In genomic region chr14:89719371-89720075, GRCh38 we compare ENCODE assay signal across 9 cellular contexts.
DNase-seq lines count a peak whose midpoint lies in the region; ATAC-seq, FAIRE-seq and TF ChIP-seq lines count a peak whose summit lies in the region.
"Had no signal": no experiment of that assay in that cellular context is flagged by ENCODE, and none has a peak within 500 bp of the region (broad histone marks: within the 10 kb centered on the region; RNA-seq: fewer than 3 reads in every experiment).

No MANE protein-coding gene starts in this region.

- H3K4me3 Mint-ChIP-seq in activated naive CD8-positive, alpha-beta T cell, result peak overlapping the region; percentile 65

- no peaks in the 10 kb centered on the region for H3K36me3 ChIP-seq in left ventricle myocardium inferior
- no peaks in the 10 kb centered on the region for H3K36me3 ChIP-seq in KOPT-K1 (ENCODE audit: insufficient read depth, low read length)
- no peaks in the 10 kb centered on the region for H3K36me3 ChIP-seq in kidney (ENCODE audit: control insufficient read depth in 1 of 2, insufficient read depth in 2 of 2, low read length in 2 of 2)

- H3K9ac ChIP-seq in kidney (ENCODE audit: low read length in 2 of 2), result no peak overlapping the region

- H3K4me1 ChIP-seq in left ventricle myocardium inferior, result peaks cover 3% of the 10 kb centered on the region
- no peaks in the 10 kb centered on the region for H3K4me1 ChIP-seq in kidney (ENCODE audit: control insufficient read depth in 1 of 2, insufficient read depth in 1 of 2, low read depth in 1 of 2, low read length in 2 of 2)

- DNase-seq in left ventricle myocardium superior (no peak), left ventricle myocardium inferior (no peak), NCI-H1105 (lab: John Stamatoyannopoulos, UW) (no peak), kidney (no peak), DMS 273 (lab: John Stamatoyannopoulos, UW; ENCODE audit: unreplicated experiment) (no peak)
- DNase-seq: NCI-H1930 had no signal

- peak; percentile 30 for ATAC-seq in left ventricle myocardium superior
- no peak for ATAC-seq in HG03159 (IDR thresholded peaks at IDR 0.05; ENCODE audit: unreplicated experiment)

- peak overlapping the region; percentile 99 for H3K27ac Mint-ChIP-seq in activated naive CD8-positive, alpha-beta T cell

- H3K27ac ChIP-seq in left ventricle myocardium inferior (replicated peaks), result no peak overlapping the region
- peak overlapping the region; percentile 80 for H3K27ac ChIP-seq in KOPT-K1 (ENCODE audit: low read depth, low read length, poor library complexity, severe bottlenecking)
- no peak overlapping the region for H3K27ac ChIP-seq in kidney (ENCODE audit: low read depth in 2 of 2, low read length in 2 of 2)

- peaks cover 3% of the 10 kb centered on the region for H3K9me3 Mint-ChIP-seq in activated naive CD8-positive, alpha-beta T cell (ENCODE audit: low read depth)

- H3K4me3 ChIP-seq in left ventricle myocardium inferior, result no peak overlapping the region
- no peak overlapping the region for H3K4me3 ChIP-seq in kidney (ENCODE audit: low read length in 2 of 2)

- H3K27me3 Mint-ChIP-seq in activated naive CD8-positive, alpha-beta T cell, result no peaks in the 10 kb centered on the region

- TF ChIP-seq CTCF in left ventricle myocardium inferior (IDR thresholded peaks at IDR 0.05; ENCODE audit: borderline replicate concordance) (no peak), kidney (IDR thresholded peaks at IDR 0.05; ENCODE audit: borderline replicate concordance, extremely low read depth, insufficient read depth) (no peak)

- H3K9me3 ChIP-seq in left ventricle myocardium inferior (replicated peaks) (no peaks in the 10 kb centered on the region), KOPT-K1 (ENCODE audit: insufficient read depth, low read length, poor library complexity, severe bottlenecking) (no peaks in the 10 kb centered on the region), kidney (ENCODE audit: control insufficient read depth in 1 of 2, low read length in 2 of 2) (no peaks in the 10 kb centered on the region)

- FAIRE-seq in kidney (lab: Jason Lieb, UNC), result no peak

- H3K36me3 Mint-ChIP-seq in activated naive CD8-positive, alpha-beta T cell, result peaks cover 5% of the 10 kb centered on the region

- intact Hi-C loops in left ventricle myocardium superior (cut with micrococcal nuclease), result no loop called here
- intact Hi-C loops in left ventricle myocardium inferior (cut with micrococcal nuclease), result no loop called here
- intact Hi-C loops in kidney (cut with DNase I), result no loop called here

- H3K4me1 Mint-ChIP-seq in activated naive CD8-positive, alpha-beta T cell (ENCODE audit: low read depth), result peaks cover 86% of the 10 kb centered on the region

- H3K27me3 ChIP-seq in left ventricle myocardium inferior (ENCODE audit: low read depth), result no peaks in the 10 kb centered on the region
